In the genomic region with DNA sequence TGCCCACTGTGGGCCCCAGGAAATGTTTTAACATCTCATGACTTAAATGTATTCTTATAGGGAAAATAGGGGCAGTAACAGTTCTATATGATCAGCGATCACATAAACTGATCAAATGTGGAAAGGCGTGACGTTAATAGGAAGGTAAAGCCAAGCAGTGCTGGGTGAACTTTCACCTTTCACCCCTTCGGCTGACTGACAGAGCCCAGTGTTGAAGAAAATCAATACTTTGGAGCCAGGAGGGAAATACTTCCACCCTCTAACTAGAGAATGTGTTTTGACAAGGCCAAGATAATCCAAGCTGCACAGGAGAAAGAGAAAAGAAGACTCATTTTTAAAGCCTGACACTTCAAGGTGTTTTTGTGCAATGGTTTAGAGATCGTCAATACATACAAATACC, we compare ENCODE assay signal across 22 cellular contexts.
DNase-seq lines count a peak whose midpoint lies in the region; ATAC-seq, FAIRE-seq and TF ChIP-seq lines count a peak whose summit lies in the region.
"Had no signal": no experiment of that assay in that cellular context is flagged by ENCODE, and none has a peak within 500 bp of the region (broad histone marks: within the 10 kb centered on the region; RNA-seq: fewer than 3 reads in every experiment).

No MANE protein-coding gene starts in this region.

- H4K20me1 ChIP-seq in HepG2 (ENCODE audit: insufficient read depth, low read length) (no peaks in the 10 kb centered on the region), smooth muscle cell (ENCODE audit: low read depth) (no peaks in the 10 kb centered on the region)
- H4K20me1 ChIP-seq: BLaER1 treated with 17β-estradiol and CSF1 and Interleukin-3, amounts not matched to agents 10 nM and 100 nM had no signal

- DNase-seq in HuH-7.5 (ENCODE audit: low spot score) = peak; percentile 25
- no peak for DNase-seq in glutamatergic neuron
- no peak for DNase-seq in HepG2 (ENCODE audit: low spot score)
- no peak for DNase-seq in right lobe of liver
- no peak for DNase-seq in pons (ENCODE audit: low spot score)
- DNase-seq in smooth muscle cell (lab: John Stamatoyannopoulos, UW; ENCODE audit: unreplicated experiment) = no peak
- DNase-seq in NCI-H1417 (lab: John Stamatoyannopoulos, UW) = no peak
- DNase-seq in brain microvascular endothelial cell = no peak
- DNase-seq: AML-193; CD4-positive, alpha-beta T cell; CD8-positive, alpha-beta T cell; DMS79 treated with DMSO at 0.1 percent for 48 hours; GF-D8 had no signal

- BruUV-seq in HepG2 (replicated peaks; lab: Mats Ljungman, UMichigan) = no TSS peak

- peaks cover 47% of the 10 kb centered on the region for H3K4me1 Mint-ChIP-seq in glutamatergic neuron (ENCODE audit: low read depth, unreplicated experiment)
- H3K4me1 Mint-ChIP-seq: B cell had no signal

- H3K4me1 ChIP-seq in HepG2 (ENCODE audit: insufficient read depth, low read length) (peaks cover 11% of the 10 kb centered on the region), right lobe of liver (peaks cover 0 to 21% (median 4%) of the 10 kb centered on the region in 4 donors), smooth muscle cell (ENCODE audit: low read depth) (no peaks in the 10 kb centered on the region)
- H3K4me1 ChIP-seq: A549, Caco-2 had no signal

- intact Hi-C loops in HepG2 (cut with micrococcal nuclease; ENCODE audit: unreplicated experiment) (no loop called here), right lobe of liver (cut with DNase I) (no loop called here)

- ATAC-seq in HepG2 (peak; percentile 44; the same call in 2 of the 3 replicates), right lobe of liver (peak; percentile 65 to 78 (median 72))
- ATAC-seq: CD8-positive, alpha-beta T cell had no signal

- H3K4me2 ChIP-seq in HepG2 (ENCODE audit: low read depth, low read length) (no peak overlapping the region), smooth muscle cell (no peak overlapping the region)
- H3K4me2 ChIP-seq: A549; BLaER1 treated with 17β-estradiol and CSF1 and Interleukin-3, amounts not matched to agents 10 nM and 100 nM had no signal

- H3K9me3 ChIP-seq in HepG2 (ENCODE audit: low read length) (no peaks in the 10 kb centered on the region), right lobe of liver (no peaks in the 10 kb centered on the region), smooth muscle cell (replicated peaks; ENCODE audit: low read depth) (no peaks in the 10 kb centered on the region)
- H3K9me3 ChIP-seq: A549; BLaER1 treated with 17β-estradiol and CSF1 and Interleukin-3, amounts not matched to agents 10 nM and 100 nM; Caco-2 had no signal

- H3K27ac Mint-ChIP-seq in glutamatergic neuron (ENCODE audit: unreplicated experiment) = peak overlapping the region; percentile 70
- H3K27ac Mint-ChIP-seq: B cell; CD4-positive, alpha-beta T cell; CD8-positive, alpha-beta T cell had no signal

- POLR2A ChIA-PET in HepG2 (lab: Yijun Ruan, JAX) = no interaction called here

- H3K79me2 ChIP-seq in HepG2 (ENCODE audit: insufficient read depth, low read length) (no peaks in the 10 kb centered on the region), smooth muscle cell (ENCODE audit: low read depth) (no peaks in the 10 kb centered on the region)

- H3K27me3 ChIP-seq in HepG2 (ENCODE audit: control insufficient read depth in 1 of 2, insufficient read depth in 2 of 2, low read length in 2 of 2) (no peaks in the 10 kb centered on the region), right lobe of liver (no peaks in the 10 kb centered on the region), smooth muscle cell (ENCODE audit: low read depth) (no peaks in the 10 kb centered on the region), brain microvascular endothelial cell (replicated peaks) (no peaks in the 10 kb centered on the region)
- H3K27me3 ChIP-seq: BLaER1 treated with 17β-estradiol and CSF1 and Interleukin-3, amounts not matched to agents 10 nM and 100 nM had no signal

- H3F3A ChIP-seq in smooth muscle cell (ENCODE audit: low read depth) = no peaks in the 10 kb centered on the region

- H2AFZ ChIP-seq in HepG2 (ENCODE audit: low read length) (no peak overlapping the region), smooth muscle cell (ENCODE audit: low read depth) (no peak overlapping the region)

- peaks cover 6% of the 10 kb centered on the region for H3K27me3 Mint-ChIP-seq in glutamatergic neuron (ENCODE audit: unreplicated experiment)
- H3K27me3 Mint-ChIP-seq: CD4-positive, alpha-beta T cell had no signal

- TF ChIP-seq RAD21 in HepG2 (CRISPR knock-in tag; IDR thresholded peaks at IDR 0.05) = no peak

- peaks cover 13% of the 10 kb centered on the region for H3K9me3 Mint-ChIP-seq in glutamatergic neuron (ENCODE audit: unreplicated experiment)
- H3K9me3 Mint-ChIP-seq: CD4-positive, alpha-beta T cell; CD8-positive, alpha-beta T cell had no signal

- 53% methylated on average over 5 of the region's 5 CpGs for WGBS in HepG2 (ENCODE audit: low lambda C conversion rate)
- 50% methylated on average over 5 of the region's 5 CpGs for WGBS in right lobe of liver (ENCODE audit: insufficient coverage, low coverage, low lambda C conversion rate, missing lambda C conversion rate)
- WGBS in smooth muscle cell (ENCODE audit: low lambda C conversion rate) = 94% methylated on average over 5 of the region's 5 CpGs

- TF ChIP-seq CTCF in glutamatergic neuron (IDR thresholded peaks at IDR 0.05; ENCODE audit: partially characterized antibody, unreplicated experiment) = no peak
- TF ChIP-seq CTCF in HepG2 (CRISPR knock-in tag; IDR thresholded peaks at IDR 0.05) = no peak
- TF ChIP-seq CTCF in right lobe of liver (IDR thresholded peaks at IDR 0.05) = no peak
- TF ChIP-seq CTCF in smooth muscle cell (IDR thresholded peaks at IDR 0.05; ENCODE audit: borderline replicate concordance, insufficient read depth, poor library complexity, severe bottlenecking) = no peak
- no peak for TF ChIP-seq CTCF in brain microvascular endothelial cell (IDR thresholded peaks at IDR 0.05; ENCODE audit: low read depth, low read length, missing control alignments)

- no peak for TF ChIP-seq POLR2A in HepG2 (IDR thresholded peaks at IDR 0.05; ENCODE audit: insufficient read depth in 1 of 2, low read depth in 2 of 2, low read length in 2 of 2)
- no peak for TF ChIP-seq POLR2A in right lobe of liver (IDR thresholded peaks at IDR 0.05)

- no peak for TF ChIP-seq EP300 in HepG2 (IDR thresholded peaks at IDR 0.05; ENCODE audit: low read depth in 2 of 2, low read length in 2 of 2)
- TF ChIP-seq EP300 in HepG2 (CRISPR knock-in tag; IDR thresholded peaks at IDR 0.05; ENCODE audit: borderline replicate concordance) = no peak

- H3K9ac ChIP-seq in HepG2 (ENCODE audit: insufficient read depth, low read depth, low read length) = no peak overlapping the region
- no peak overlapping the region for H3K9ac ChIP-seq in smooth muscle cell (ENCODE audit: low read depth)
- H3K9ac ChIP-seq: BLaER1 treated with 17β-estradiol and CSF1 and Interleukin-3, amounts not matched to agents 10 nM and 100 nM had no signal

- H3K36me3 Mint-ChIP-seq in glutamatergic neuron (ENCODE audit: unreplicated experiment) = no peaks in the 10 kb centered on the region

- CTCF ChIA-PET in HepG2 (lab: Yijun Ruan, JAX; ENCODE audit: low intra/inter-chr PET ratio, low total read pairs) = no interaction called here

- no peak overlapping the region for H3K4me3 ChIP-seq in HepG2 (replicated peaks in 1 of 3; ENCODE audit: insufficient read depth in 1 of 3, low read depth in 2 of 3, low read length in 3 of 3)
- no peak overlapping the region for H3K4me3 ChIP-seq in right lobe of liver
- H3K4me3 ChIP-seq in smooth muscle cell = no peak overlapping the region
- no peak overlapping the region for H3K4me3 ChIP-seq in brain microvascular endothelial cell (ENCODE audit: low read depth, low read length)
- H3K4me3 ChIP-seq: A549; BLaER1 treated with 17β-estradiol and CSF1 and Interleukin-3, amounts not matched to agents 10 nM and 100 nM had no signal

- H3K36me3 ChIP-seq in HepG2 (replicated peaks in 1 of 2; ENCODE audit: control insufficient read depth in 1 of 2, insufficient read depth in 2 of 2, low read length in 2 of 2) (no peaks in the 10 kb centered on the region), right lobe of liver (peaks cover 0 to 1% (median 0%) of the 10 kb centered on the region in 4 donors), smooth muscle cell (ENCODE audit: low read depth) (no peaks in the 10 kb centered on the region), brain microvascular endothelial cell (replicated peaks) (no peaks in the 10 kb centered on the region)

- H3K4me3 Mint-ChIP-seq in glutamatergic neuron (ENCODE audit: unreplicated experiment) = peak overlapping the region; percentile 35
- H3K4me3 Mint-ChIP-seq: B cell; CD4-positive, alpha-beta T cell; CD8-positive, alpha-beta T cell had no signal

- no peak for FAIRE-seq in HepG2 (lab: Jason Lieb, UNC)
- FAIRE-seq: A549, G401.6, GM12891, GM19239 had no signal

- H3K27ac ChIP-seq in HepG2 (ENCODE audit: extremely low read length, insufficient read depth, low read length) (no peak overlapping the region), right lobe of liver (no peak overlapping the region), smooth muscle cell (ENCODE audit: low read depth) (no peak overlapping the region), brain microvascular endothelial cell (no peak overlapping the region)
- H3K27ac ChIP-seq: 22Rv1; A549; BLaER1 treated with 17β-estradiol and CSF1 and Interleukin-3, amounts not matched to agents 10 nM and 100 nM; C4-2B had no signal

- in situ Hi-C loops in HepG2 (cut with HindIII; ENCODE audit: extremely low pct_ligation_motif_present, low pct_unique_long_range_greater_than_20kb) (no loop called here), brain microvascular endothelial cell (cut with HindIII; ENCODE audit: low pct_ligation_motif_present, low sequenced_read_pairs) (no loop called here)

TF ChIP-seq in HepG2, 621 proteins besides CTCF, POLR2A, EP300 and RAD21 (continues in another document):
- 0 out of 2 replicates have a peak, but pooled peaks have one; percentile 39 for TF ChIP-seq NR2F2 (IDR thresholded peaks at IDR 0.05; ENCODE audit: borderline replicate concordance, low read depth)
- peak; percentile 92 for TF ChIP-seq NR2C2 (CRISPR knock-in tag; IDR thresholded peaks at IDR 0.05; ENCODE audit: borderline replicate concordance)
- TF ChIP-seq TRAFD1 (CRISPR knock-in tag; IDR thresholded peaks at IDR 0.05; ENCODE audit: borderline replicate concordance) = no peak
- peak; percentile 32; the same call in 1 of the 2 replicates for TF ChIP-seq ZMYM4 (CRISPR knock-in tag; IDR thresholded peaks at IDR 0.05)
